18 cellular contexts compared by ENCODE assay signal in the genomic region with DNA sequence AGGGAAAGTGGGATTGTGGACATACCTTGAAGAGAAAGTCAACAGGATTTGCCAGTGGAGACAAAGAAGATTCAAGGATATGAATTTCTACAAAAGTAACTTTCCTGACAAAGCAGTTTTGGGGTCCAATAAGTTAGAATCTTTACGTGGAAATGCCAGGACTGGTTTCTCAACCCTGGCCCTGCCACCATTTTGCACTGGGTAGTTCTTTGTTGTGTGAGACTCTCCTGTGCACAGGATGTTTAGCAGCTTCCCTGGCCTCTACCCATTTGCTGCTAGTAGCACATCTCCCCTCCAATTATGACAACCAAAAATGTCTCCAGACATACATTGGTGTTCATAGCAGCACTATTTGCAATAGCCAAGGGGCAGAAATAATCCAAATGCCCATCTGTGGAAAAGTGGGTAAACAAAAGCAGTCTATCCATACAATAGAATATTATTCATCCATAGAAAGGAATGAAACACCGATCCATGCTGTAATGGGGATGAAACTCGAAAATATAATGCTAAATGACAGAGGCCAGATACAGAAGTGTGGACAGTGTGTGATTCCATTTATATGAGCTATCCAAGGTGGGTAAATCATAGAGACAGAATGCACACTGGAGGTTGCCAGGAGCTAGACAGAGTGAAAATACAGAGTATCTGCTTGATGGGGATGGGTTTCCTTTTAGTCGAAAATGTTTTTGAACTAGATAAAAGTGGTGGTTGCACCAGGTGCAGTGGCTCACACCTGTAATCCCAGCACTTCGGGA.
"Had no signal": no experiment of that assay in that cellular context is flagged by ENCODE, and none has a peak within 500 bp of the region (broad histone marks: within the 10 kb centered on the region; RNA-seq: fewer than 3 reads in every experiment).

No MANE protein-coding gene starts in this region.

- H3K36me3 Mint-ChIP-seq: naive thymus-derived CD8-positive, alpha-beta T cell; stimulated activated naive B cell treated with anti-CD40 and anti-IgM and Interleukin-4, amounts not matched to agents 10 μg/mL and 1 μg/mL and 100 μg/mL, for 72 hours; type B pancreatic cell had no signal

- H3K27me3 ChIP-seq: gastroesophageal sphincter, ovary, right lobe of liver had no signal

- DNase-seq: effector CD8-positive, alpha-beta T cell; glutamatergic neuron; mammary epithelial cell; naive thymus-derived CD8-positive, alpha-beta T cell; ovary; right lobe of liver; stimulated activated CD4-positive, alpha-beta T cell treated with anti-CD3 and anti-CD28 coated beads, Interleukin-2, amount 100 ng/mL, for 24 hours; stimulated activated CD4-positive, alpha-beta T cell treated with anti-CD3 and anti-CD28 coated beads, Interleukin-4, amount 100 ng/mL, for 4 hours; stimulated activated naive B cell treated with anti-CD40 and anti-IgM and Interleukin-4, amounts not matched to agents 10 μg/mL and 1 μg/mL and 100 μg/mL, for 72 hours; stimulated activated naive CD8-positive, alpha-beta T cell treated with anti-CD3 and anti-CD28 coated beads, Interleukin-15, amount 100 ng/mL, for 72 hours; substantia nigra had no signal

- H3K36me3 ChIP-seq: gastroesophageal sphincter, ovary, right lobe of liver, thoracic aorta had no signal

- H3K27ac ChIP-seq: coronary artery, ovary, right lobe of liver, skin epidermis had no signal

- H3K4me1 ChIP-seq: right lobe of liver had no signal

- H3K4me1 Mint-ChIP-seq: naive thymus-derived CD8-positive, alpha-beta T cell; stimulated activated naive B cell treated with anti-CD40 and anti-IgM and Interleukin-4, amounts not matched to agents 10 μg/mL and 1 μg/mL and 100 μg/mL, for 72 hours; stimulated activated naive CD8-positive, alpha-beta T cell treated with anti-CD3 and anti-CD28 coated beads, Interleukin-15, amount 100 ng/mL, for 72 hours had no signal

- H3K4me3 ChIP-seq: coronary artery, gastroesophageal sphincter, ovary, right lobe of liver, skin epidermis, thoracic aorta had no signal

- ATAC-seq: esophagus mucosa; gastroesophageal sphincter; left lobe of liver; naive thymus-derived CD8-positive, alpha-beta T cell; right lobe of liver; stimulated activated naive B cell treated with anti-CD40 and anti-IgM and Interleukin-4, amounts not matched to agents 10 μg/mL and 1 μg/mL and 100 μg/mL, for 72 hours; stimulated activated naive CD8-positive, alpha-beta T cell treated with anti-CD3 and anti-CD28 coated beads, Interleukin-15, amount 100 ng/mL, for 72 hours had no signal

- H3K27ac Mint-ChIP-seq: stimulated activated naive B cell treated with anti-CD40 and anti-IgM and Interleukin-4, amounts not matched to agents 10 μg/mL and 1 μg/mL and 100 μg/mL, for 72 hours; stimulated activated naive CD8-positive, alpha-beta T cell treated with anti-CD3 and anti-CD28 coated beads, Interleukin-15, amount 100 ng/mL, for 72 hours; type B pancreatic cell had no signal

- H3K4me3 Mint-ChIP-seq: naive thymus-derived CD8-positive, alpha-beta T cell; stimulated activated naive B cell treated with anti-CD40 and anti-IgM and Interleukin-4, amounts not matched to agents 10 μg/mL and 1 μg/mL and 100 μg/mL, for 72 hours; stimulated activated naive CD8-positive, alpha-beta T cell treated with anti-CD3 and anti-CD28 coated beads, Interleukin-15, amount 100 ng/mL, for 72 hours; type B pancreatic cell had no signal

- H3K9me3 ChIP-seq: gastroesophageal sphincter, ovary, right lobe of liver, thoracic aorta had no signal

- H3K9me3 Mint-ChIP-seq: naive thymus-derived CD8-positive, alpha-beta T cell; type B pancreatic cell had no signal
